Comparison of ENCODE assay signal across 9 cellular contexts in genomic region chr3:72888546-72889309, GRCh38. TPM values are rescaled to one million over a fixed set of nuclear protein-coding genes. Genes with fewer than 3 reads are reported as not detected.
DNase-seq lines count a peak whose midpoint lies in the region; ATAC-seq and TF ChIP-seq lines count a peak whose summit lies in the region.
"Had no signal": no experiment of that assay in that cellular context is flagged by ENCODE, and none has a peak within 500 bp of the region (broad histone marks: within the 10 kb centered on the region; RNA-seq: fewer than 3 reads in every experiment).

No MANE protein-coding gene starts in this region.

- no peaks in the 10 kb centered on the region for H3K36me3 ChIP-seq in CD8-positive, alpha-beta T cell (ENCODE audit: insufficient read depth, low read length)
- no peaks in the 10 kb centered on the region for H3K36me3 ChIP-seq in endocrine pancreas (ENCODE audit: control insufficient read depth, insufficient read depth, low read length)
- no peaks in the 10 kb centered on the region for H3K36me3 ChIP-seq in neural progenitor cell

- no peak for DNase-seq in CD8-positive, alpha-beta T cell
- DNase-seq in NCI-H2227 treated with DMSO at 0.1 percent for 48 hours (lab: John Stamatoyannopoulos, UW) = peak; percentile 4
- DNase-seq in neural progenitor cell (ENCODE audit: low spot score) = peak; percentile 93
- DNase-seq in SIG-M5 treated with dmso at 0.1 percent for 504 hours (lab: John Stamatoyannopoulos, UW; ENCODE audit: unreplicated experiment) = no peak

- peaks cover 3% of the 10 kb centered on the region for H3K9me3 Mint-ChIP-seq in CD8-positive, alpha-beta T cell
- peaks cover 4% of the 10 kb centered on the region for H3K9me3 Mint-ChIP-seq in neural progenitor cell

- no peak overlapping the region for H3K27ac Mint-ChIP-seq in CD8-positive, alpha-beta T cell
- H3K27ac Mint-ChIP-seq in neural progenitor cell = no peak overlapping the region

- H2AFZ ChIP-seq in neural progenitor cell (replicated peaks) = no peak overlapping the region

- no peak overlapping the region for H3K27ac ChIP-seq in CD8-positive, alpha-beta T cell (ENCODE audit: low read depth, low read length)
- no peak overlapping the region for H3K27ac ChIP-seq in neural progenitor cell
- H3K27ac ChIP-seq: KMS-11 had no signal

- H3K9ac ChIP-seq in endocrine pancreas (ENCODE audit: control insufficient read depth, insufficient read depth, low read length) (no peak overlapping the region), neural progenitor cell (no peak overlapping the region)
- H3K9ac ChIP-seq: KMS-11 had no signal

- H3K4me2 ChIP-seq in neural progenitor cell = peak overlapping the region; percentile 97
- H3K4me2 ChIP-seq: KMS-11 had no signal

- CTCF ChIA-PET in CD8-positive, alpha-beta T cell (lab: Charles Lee) = no interaction called here

- no peaks in the 10 kb centered on the region for H3K9me3 ChIP-seq in CD8-positive, alpha-beta T cell (ENCODE audit: low read length)
- no peaks in the 10 kb centered on the region for H3K9me3 ChIP-seq in endocrine pancreas (ENCODE audit: control insufficient read depth, low read length)
- H3K9me3 ChIP-seq in neural progenitor cell (ENCODE audit: low read depth) = no peaks in the 10 kb centered on the region

- POLR2A ChIA-PET in CD8-positive, alpha-beta T cell (lab: Charles Lee) = no interaction called here

- ATAC-seq in CD8-positive, alpha-beta T cell = peak; percentile 17
- ATAC-seq in GM18519 (IDR thresholded peaks at IDR 0.05; ENCODE audit: low FRiP score, unreplicated experiment) (no peak), GM21737 (IDR thresholded peaks at IDR 0.05; ENCODE audit: unreplicated experiment) (no peak), GM21576 (IDR thresholded peaks at IDR 0.05; ENCODE audit: unreplicated experiment) (no peak)

- H3K4me1 Mint-ChIP-seq in CD8-positive, alpha-beta T cell (ENCODE audit: low read depth) = peaks cover 23% of the 10 kb centered on the region
- peaks cover 42% of the 10 kb centered on the region for H3K4me1 Mint-ChIP-seq in neural progenitor cell

- peaks cover 22% of the 10 kb centered on the region for H4K20me1 ChIP-seq in neural progenitor cell (ENCODE audit: low read depth)

- peaks cover 26% of the 10 kb centered on the region for H3F3A ChIP-seq in neural progenitor cell (ENCODE audit: low read depth)

- peaks cover 10% of the 10 kb centered on the region for H3K27me3 ChIP-seq in CD8-positive, alpha-beta T cell (ENCODE audit: insufficient read depth, low read length)
- H3K27me3 ChIP-seq in endocrine pancreas (ENCODE audit: control insufficient read depth, insufficient read depth, low read length) = no peaks in the 10 kb centered on the region
- peaks cover 77% of the 10 kb centered on the region for H3K27me3 ChIP-seq in neural progenitor cell

- no peak for TF ChIP-seq CTCF in CD8-positive, alpha-beta T cell (IDR thresholded peaks at IDR 0.05)
- TF ChIP-seq CTCF in neural progenitor cell (IDR thresholded peaks at IDR 0.05) = no peak

- H3K79me2 ChIP-seq in neural progenitor cell (ENCODE audit: low read depth) = no peaks in the 10 kb centered on the region

- H3K27me3 Mint-ChIP-seq in CD8-positive, alpha-beta T cell (ENCODE audit: low read depth) = peaks cover 70% of the 10 kb centered on the region
- H3K27me3 Mint-ChIP-seq in neural progenitor cell (ENCODE audit: insufficient read depth, low read depth) = peaks cover 63% of the 10 kb centered on the region

- intact Hi-C loops in CD8-positive, alpha-beta T cell (cut with DNase I, micrococcal nuclease) = no loop called here

- H3K4me3 Mint-ChIP-seq in CD8-positive, alpha-beta T cell = peak overlapping the region; percentile 63
- peak overlapping the region; percentile 84 for H3K4me3 Mint-ChIP-seq in neural progenitor cell

- H3K4me1 ChIP-seq in CD8-positive, alpha-beta T cell (ENCODE audit: insufficient read depth, low read length) = peaks cover 6% of the 10 kb centered on the region
- H3K4me1 ChIP-seq in endocrine pancreas (ENCODE audit: control insufficient read depth, insufficient read depth, low read length) (peaks cover 13% of the 10 kb centered on the region), neural progenitor cell (peaks cover 41% of the 10 kb centered on the region)

- H3K4me3 ChIP-seq in CD8-positive, alpha-beta T cell (ENCODE audit: low read depth, low read length) = no peak overlapping the region
- H3K4me3 ChIP-seq in endocrine pancreas (ENCODE audit: control insufficient read depth, insufficient read depth, low read length) (peak overlapping the region; percentile 39), neural progenitor cell (peak overlapping the region; percentile 61)

- H3K36me3 Mint-ChIP-seq in CD8-positive, alpha-beta T cell = no peaks in the 10 kb centered on the region
- no peaks in the 10 kb centered on the region for H3K36me3 Mint-ChIP-seq in neural progenitor cell

RNA-seq across cellular contexts. Expression of gene GXYLT2, which starts 0.9 kb away (rescaled TPM):
- total RNA-seq in CD8-positive, alpha-beta T cell = not detected
- total RNA-seq in neural progenitor cell (ENCODE audit: low replicate concordance) = 1.5 and 3.6 TPM in 2 replicates

RNA-seq across cellular contexts. Expression of gene SHQ1, which starts 40.5 kb away (rescaled TPM):
- 10 to 100 TPM in 1 of 2 experiments, 1 to 10 TPM in 1; 7.1 to 11.3 TPM for total RNA-seq in CD8-positive, alpha-beta T cell
- total RNA-seq in neural progenitor cell (ENCODE audit: low replicate concordance) = 18.5 and 21.3 TPM in 2 replicates

Comparison
In these comparisons a context has a peak if more than half of its experiments do, and no peak if none do; other contexts are left out.
1. DNase-seq: peak in NCI-H2227 treated with DMSO at 0.1 percent for 48 hours (single experiment) and neural progenitor cell (single experiment); none in CD8-positive, alpha-beta T cell (0 of 7) and SIG-M5 treated with dmso at 0.1 percent for 504 hours (single experiment).